13 cellular contexts compared by ENCODE assay signal in genomic region chr1:1928231-1929101, GRCh38.
"Had no signal": no experiment of that assay in that cellular context is flagged by ENCODE, and none has a peak within 500 bp of the region (broad histone marks: within the 10 kb centered on the region; RNA-seq: fewer than 3 reads in every experiment).

No MANE protein-coding gene starts in this region.

- DNase-seq: activated CD4-positive, alpha-beta T cell treated with anti-CD3 and anti-CD28 coated beads, Interleukin-2, amount 50 U/mL, for 4 hours; activated CD4-positive, CD25-positive, alpha-beta regulatory T cell treated with anti-CD3 and anti-CD28 coated beads, Interleukin-2, amount 50 U/mL, for 72 hours; activated gamma-delta T cell; activated T-cell treated with anti-CD3 and anti-CD28 coated beads, Interleukin-2, amount 50 U/mL, for 4 hours; gastrocnemius medialis; midbrain; naive B cell; sigmoid colon; stimulated activated CD4-positive, alpha-beta T cell treated with anti-CD3 and anti-CD28 coated beads, Interleukin-2, amount 100 ng/mL, for 48 hours; stimulated activated naive CD4-positive, alpha-beta T cell treated with Interleukin-2 at 50 U/mL for 16 hours; SW 1271 had no signal

- H3K4me3 ChIP-seq: breast epithelium, gastrocnemius medialis, lung, sigmoid colon had no signal

- H3K27ac ChIP-seq: breast epithelium, gastrocnemius medialis, sigmoid colon had no signal

- H3K27me3 ChIP-seq: breast epithelium, gastrocnemius medialis had no signal

- H3K9me3 ChIP-seq: breast epithelium, gastrocnemius medialis, sigmoid colon had no signal

- H3K36me3 ChIP-seq: breast epithelium, gastrocnemius medialis, sigmoid colon had no signal

- H3K4me1 ChIP-seq: breast epithelium, gastrocnemius medialis, sigmoid colon had no signal

- ATAC-seq: activated T-cell treated with anti-CD3 and anti-CD28 coated beads, Interleukin-2, amount 50 U/mL, for 4 hours; gastrocnemius medialis had no signal
